In genomic region chr2:166167451-166167850, GRCh38 we compare ENCODE assay signal across 19 cellular contexts. TPM values are rescaled to one million over a fixed set of nuclear protein-coding genes. Genes with fewer than 3 reads are reported as not detected.
DNase-seq lines count a peak whose midpoint lies in the region; ATAC-seq and TF ChIP-seq lines count a peak whose summit lies in the region.
"Had no signal": no experiment of that assay in that cellular context is flagged by ENCODE, and none has a peak within 500 bp of the region (broad histone marks: within the 10 kb centered on the region; RNA-seq: fewer than 3 reads in every experiment).

No MANE protein-coding gene starts in this region.

- TF ChIP-seq CTCF in SK-N-SH (IDR thresholded peaks at IDR 0.05) (no peak), fibroblast of pulmonary artery (IDR thresholded peaks at IDR 0.05; ENCODE audit: low read length, missing control alignments) (no peak), retinal pigment epithelial cell (conservative IDR thresholded peaks at IDR 0.05; ENCODE audit: low read depth, low read length) (no peak), GM13977 (IDR thresholded peaks at IDR 0.05; ENCODE audit: extremely low read depth, insufficient read depth, missing control alignments) (no peak), GM20000 (IDR thresholded peaks at IDR 0.05; ENCODE audit: extremely low read depth, missing control alignments) (no peak)

- H3K9me2 ChIP-seq in SK-N-SH: no peaks in the 10 kb centered on the region

- H3K36me3 ChIP-seq in SK-N-SH (replicated peaks in 1 of 2; ENCODE audit: control insufficient read depth in 1 of 2, insufficient read depth in 2 of 2, low read length in 1 of 2) (no peaks in the 10 kb centered on the region), adipocyte (ENCODE audit: control insufficient read depth, insufficient read depth, low read length, severe bottlenecking) (no peaks in the 10 kb centered on the region)
- H3K36me3 ChIP-seq: right atrium auricular region, thyroid gland had no signal

- DNase-seq in SK-N-SH (no peak), adipocyte (ENCODE audit: low read depth) (peak; percentile 66), fibroblast of pulmonary artery (ENCODE audit: low read depth) (peak; percentile 61), retinal pigment epithelial cell (ENCODE audit: low read depth) (peak; percentile 71), GM13977 (ENCODE audit: low spot score) (no peak), GM20000 (ENCODE audit: low spot score) (no peak)
- DNase-seq: cerebellar nuclear complex; DMS79; effector memory CD8-positive, alpha-beta T cell; H7; hippocampal formation; NCI-H2081 treated with DMSO at 0.1 percent for 48 hours; NCI-H526 treated with DMSO at 0.1 percent for 48 hours; PC-9; stimulated activated naive CD4-positive, alpha-beta T cell had no signal

- ATAC-seq in SK-N-SH treated with all-trans-retinoic acid at 6 μM for 48 hours (no peak), HG02840 (IDR thresholded peaks at IDR 0.05; ENCODE audit: low FRiP score, unreplicated experiment) (no peak)
- ATAC-seq: effector memory CD8-positive, alpha-beta T cell had no signal

- H3K79me2 ChIP-seq in SK-N-SH (ENCODE audit: insufficient read depth): no peaks in the 10 kb centered on the region

- H3F3A ChIP-seq in SK-N-SH (replicated peaks; ENCODE audit: insufficient read depth): no peaks in the 10 kb centered on the region

- TF ChIP-seq EP300 in SK-N-SH (IDR thresholded peaks at IDR 0.05; ENCODE audit: borderline replicate concordance in 1 of 2, low read depth in 1 of 2, low read length in 1 of 2): no peak

- H3K4me3 ChIP-seq in SK-N-SH (ENCODE audit: low read depth in 2 of 2, low read length in 1 of 2): no peak overlapping the region
- H3K4me3 ChIP-seq in adipocyte (ENCODE audit: low read length): no peak overlapping the region
- H3K4me3 ChIP-seq in fibroblast of pulmonary artery (replicated peaks; ENCODE audit: low read depth, low read length): no peak overlapping the region
- H3K4me3 ChIP-seq in retinal pigment epithelial cell (ENCODE audit: low read length): no peak overlapping the region
- H3K4me3 ChIP-seq: PC-9, right atrium auricular region, thyroid gland had no signal

- no peak overlapping the region for H3K4me2 ChIP-seq in SK-N-SH
- H3K4me2 ChIP-seq: PC-9 had no signal

- H3K4me1 ChIP-seq in SK-N-SH (ENCODE audit: control insufficient read depth in 1 of 2, insufficient read depth in 2 of 2, low read depth in 1 of 2, low read length in 1 of 2) (no peaks in the 10 kb centered on the region), adipocyte (ENCODE audit: control insufficient read depth, insufficient read depth, low read length) (no peaks in the 10 kb centered on the region)
- H3K4me1 ChIP-seq: right atrium auricular region had no signal

- H3K9ac ChIP-seq in SK-N-SH (no peak overlapping the region), adipocyte (ENCODE audit: low read length) (no peak overlapping the region)

- no peaks in the 10 kb centered on the region for H4K20me1 ChIP-seq in SK-N-SH (ENCODE audit: insufficient read depth)

- POLR2A ChIA-PET in SK-N-SH (lab: Yijun Ruan, JAX): no interaction called here

- H3K27me3 ChIP-seq in SK-N-SH (ENCODE audit: insufficient read depth): no peaks in the 10 kb centered on the region
- no peaks in the 10 kb centered on the region for H3K27me3 ChIP-seq in adipocyte (replicated peaks; ENCODE audit: control insufficient read depth, insufficient read depth, low read length)
- H3K27me3 ChIP-seq: right atrium auricular region, thyroid gland had no signal

- no peaks in the 10 kb centered on the region for H3K9me3 ChIP-seq in SK-N-SH
- H3K9me3 ChIP-seq in adipocyte (ENCODE audit: control insufficient read depth, low read length): no peaks in the 10 kb centered on the region
- H3K9me3 ChIP-seq: right atrium auricular region, thyroid gland had no signal

- no peak for TF ChIP-seq RAD21 in SK-N-SH (IDR thresholded peaks at IDR 0.05; ENCODE audit: low read length)

- no peak overlapping the region for H3K27ac ChIP-seq in SK-N-SH (ENCODE audit: low read depth in 2 of 2, low read length in 1 of 2)
- H3K27ac ChIP-seq: PC-9, right atrium auricular region, thyroid gland had no signal

- WGBS in SK-N-SH (ENCODE audit: low lambda C conversion rate): 19% methylated on average over 2 of the region's 2 CpGs

- no peak overlapping the region for H2AFZ ChIP-seq in SK-N-SH (ENCODE audit: low read depth)
- H2AFZ ChIP-seq: PC-9 had no signal

- CTCF ChIA-PET in SK-N-SH (lab: Yijun Ruan, JAX): interaction anchor here (0.9 to 1.6 kb wide), 3 partner anchors 8 to 349 kb away, joined by 3 to 7 read pairs (median 3); no protein-coding TSS in a partner anchor

- in situ Hi-C loops in GM13977 (cut with MboI; ENCODE audit: low pct_unique_long_range_greater_than_20kb, low sequenced_read_pairs, unreplicated experiment): no loop called here

TF ChIP-seq in SK-N-SH treated with all-trans-retinoic acid at 6 μM for 48 hours, 23 proteins besides CTCF, POLR2A, EP300 and RAD21:
- no peak for TF ChIP-seq ZFP30 (CRISPR knock-in tag; IDR thresholded peaks at IDR 0.05)
- TF ChIP-seq ISL1 (CRISPR knock-in tag; IDR thresholded peaks at IDR 0.05): peak; percentile 44

TF ChIP-seq in SK-N-SH, 30 proteins besides CTCF, POLR2A, EP300 and RAD21:
- no peak for TF ChIP-seq EZH2phosphoT487 (IDR thresholded peaks at IDR 0.05; ENCODE audit: borderline replicate concordance, low read depth)
- TF ChIP-seq SIN3A (IDR thresholded peaks at IDR 0.05; ENCODE audit: borderline replicate concordance, low read depth, low read length): no peak
- TF ChIP-seq FOSL2 (IDR thresholded peaks at IDR 0.05; ENCODE audit: borderline replicate concordance, low read depth): no peak
- TF ChIP-seq POLR2AphosphoS5 (IDR thresholded peaks at IDR 0.05; ENCODE audit: low read depth, low read length): no peak
- TF ChIP-seq RFX5 (IDR thresholded peaks at IDR 0.05; ENCODE audit: low read length): no peak
- TF ChIP-seq NFIC (IDR thresholded peaks at IDR 0.05; ENCODE audit: borderline replicate concordance): no peak

RNA-seq across cellular contexts. Expression of gene SCN1A, which starts 39.6 kb away (rescaled TPM):
- 0.02 TPM in 1 of 2 replicates, not detected in the other for polyA plus RNA-seq in SK-N-SH (2012; rRNA removed)
- polyA plus RNA-seq in SK-N-SH (2012; cell fraction: cytosol; rRNA removed): not detected in 2 replicates
- 0.01 and 0.04 TPM in 2 replicates for polyA plus RNA-seq in SK-N-SH (2012; cell fraction: nucleus; rRNA removed)

Comparison
In these comparisons a context has a peak if more than half of its experiments do, and no peak if none do; other contexts are left out.
1. DNase-seq: peak in adipocyte (single experiment), fibroblast of pulmonary artery (single experiment) and retinal pigment epithelial cell (single experiment); none in SK-N-SH (single experiment), GM13977 (single experiment) and GM20000 (single experiment).